ENCODE assay signal across 1 cellular context in genomic region chr2:64987001-64987962, GRCh38.
TF ChIP-seq lines count a peak whose summit lies in the region.

No MANE protein-coding gene starts in this region.

TF ChIP-seq in GM23338, 12 proteins besides CTCF, POLR2A, EP300 and RAD21 (continued from another document):
- TF ChIP-seq REST (IDR thresholded peaks at IDR 0.05; ENCODE audit: unreplicated experiment): no peak
